In the genomic region with DNA sequence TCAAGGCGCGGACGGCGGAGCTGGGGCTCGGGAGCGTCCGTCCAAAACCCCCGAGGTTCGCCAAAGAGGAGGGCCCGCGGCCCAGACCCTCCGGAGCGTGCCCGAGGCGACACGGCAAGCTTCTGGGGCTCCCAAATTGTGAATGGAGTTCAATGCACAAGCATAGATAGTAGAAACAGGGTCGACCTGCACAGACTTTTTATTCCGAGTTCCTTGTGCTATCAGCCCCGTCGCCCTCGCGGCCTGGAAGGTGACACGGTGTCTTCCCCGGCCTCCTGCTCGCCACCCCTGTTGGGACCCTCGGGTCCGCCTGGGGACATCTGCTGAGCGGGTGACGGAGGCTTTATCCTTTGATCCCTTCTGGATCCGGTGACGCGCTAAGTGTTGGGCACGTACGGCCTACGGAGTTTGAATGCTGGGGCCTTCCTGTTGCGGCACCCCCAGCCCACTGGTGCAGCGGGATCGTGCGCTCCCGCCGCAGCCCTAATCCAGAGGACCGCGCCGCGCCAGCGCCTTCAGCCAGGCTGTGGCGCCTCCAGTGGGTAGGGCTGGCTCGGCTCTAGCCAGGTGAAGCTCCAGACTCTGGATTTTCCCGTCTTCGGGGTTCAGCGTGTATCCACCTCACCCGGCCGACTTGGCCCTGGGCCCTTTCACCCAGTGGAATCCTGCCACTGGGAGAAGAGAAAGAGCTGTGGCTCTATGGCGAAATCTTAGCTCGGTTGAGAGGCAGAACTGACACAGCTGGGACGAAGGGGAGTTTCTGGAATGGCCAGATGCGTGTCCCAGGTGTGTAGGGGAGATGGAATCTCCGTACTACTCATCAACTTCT, we compare ENCODE assay signal across 13 cellular contexts. TPM values are rescaled to one million over a fixed set of nuclear protein-coding genes. Genes with fewer than 3 reads are reported as not detected.
DNase-seq lines count a peak whose midpoint lies in the region; ATAC-seq, FAIRE-seq and TF ChIP-seq lines count a peak whose summit lies in the region.
"Had no signal": no experiment of that assay in that cellular context is flagged by ENCODE, and none has a peak within 500 bp of the region (broad histone marks: within the 10 kb centered on the region; RNA-seq: fewer than 3 reads in every experiment).

No MANE protein-coding gene starts in this region.

- in situ Hi-C loops in mammary epithelial cell (cut with MboI; ENCODE audit: low sequenced_read_pairs in 2 of 2): no loop called here

- no TSS peak for BruUV-seq in mammary epithelial cell (replicated peaks; lab: Mats Ljungman, UMichigan)

- no peak overlapping the region for H3K27ac Mint-ChIP-seq in activated CD8-positive, alpha-beta memory T cell treated with anti-CD3 and anti-CD28 coated beads, Interleukin-2, amount 10 ng/mL, durations not matched to agents 7 days and 5 days
- no peak overlapping the region for H3K27ac Mint-ChIP-seq in stimulated activated effector memory CD8-positive, alpha-beta T cell treated with anti-CD3 and anti-CD28 coated beads, Interleukin-12 subunit alpha, Interleukin-12 subunit beta, amount 100 ng/mL, for 72 hours

- H3K27me3 ChIP-seq in mammary epithelial cell (ENCODE audit: insufficient read depth, low read length) (peaks cover 21% of the 10 kb centered on the region), keratinocyte (ENCODE audit: control insufficient read depth, extremely low read depth, insufficient read depth, low read length) (peaks cover 47% of the 10 kb centered on the region)

- H3K36me3 ChIP-seq in mammary epithelial cell (ENCODE audit: insufficient read depth, low read length) (no peaks in the 10 kb centered on the region), keratinocyte (ENCODE audit: control insufficient read depth in 2 of 2, extremely low read depth in 1 of 2, insufficient read depth in 2 of 2, low read length in 2 of 2) (no peaks in the 10 kb centered on the region)

- peaks cover 76% of the 10 kb centered on the region for H3K27me3 Mint-ChIP-seq in activated CD8-positive, alpha-beta memory T cell treated with anti-CD3 and anti-CD28 coated beads, Interleukin-2, amount 10 ng/mL, durations not matched to agents 7 days and 5 days

- peaks cover 9% of the 10 kb centered on the region for H3K4me1 Mint-ChIP-seq in activated CD8-positive, alpha-beta memory T cell treated with anti-CD3 and anti-CD28 coated beads, Interleukin-2, amount 10 ng/mL, durations not matched to agents 7 days and 5 days
- H3K4me1 Mint-ChIP-seq in stimulated activated effector memory CD8-positive, alpha-beta T cell treated with anti-CD3 and anti-CD28 coated beads, Interleukin-12 subunit alpha, Interleukin-12 subunit beta, amount 100 ng/mL, for 72 hours: peaks cover 5% of the 10 kb centered on the region

- TF ChIP-seq CTCF in mammary epithelial cell (conservative IDR thresholded peaks at IDR 0.05 in 1 of 2, IDR thresholded peaks at IDR 0.05 in 1 of 2; ENCODE audit: extremely low read depth in 1 of 2, insufficient read depth in 1 of 2, low read depth in 1 of 2, low read length in 2 of 2) (no peak), keratinocyte (optimal IDR thresholded peaks at IDR 0.05 in 1 of 3, IDR thresholded peaks at IDR 0.05 in 1 of 3, conservative IDR thresholded peaks at IDR 0.05 in 1 of 3; ENCODE audit: extremely low read depth in 1 of 3, insufficient read depth in 2 of 3, low read length in 3 of 3) (peak in 2 of 3 experiments; percentile 14 to 25)

- H3K9me3 ChIP-seq in mammary epithelial cell (replicated peaks; ENCODE audit: insufficient read depth, low read length) (no peaks in the 10 kb centered on the region), keratinocyte (ENCODE audit: control insufficient read depth, low read depth, low read length) (no peaks in the 10 kb centered on the region)

- ATAC-seq in activated CD8-positive, alpha-beta memory T cell treated with anti-CD3 and anti-CD28 coated beads, Interleukin-2, amount 10 ng/mL, durations not matched to agents 7 days and 5 days: no peak
- no peak for ATAC-seq in stimulated activated effector memory CD8-positive, alpha-beta T cell treated with anti-CD3 and anti-CD28 coated beads, Interleukin-12 subunit alpha, Interleukin-12 subunit beta, amount 100 ng/mL, for 72 hours
- no peak for ATAC-seq in HG03139 (IDR thresholded peaks at IDR 0.05; ENCODE audit: unreplicated experiment)

- dilution Hi-C loops in mammary epithelial cell (cut with HindIII; ENCODE audit: low sequenced_read_pairs): no loop called here
- dilution Hi-C loops in keratinocyte (cut with MboI; ENCODE audit: extremely low pct_ligation_motif_present, low sequenced_read_pairs): no loop called here

- DNase-seq in activated CD8-positive, alpha-beta memory T cell treated with anti-CD3 and anti-CD28 coated beads for 24 hours: peak; percentile 62
- no peak for DNase-seq in activated CD8-positive, alpha-beta memory T cell treated with anti-CD3 and anti-CD28 coated beads, Interleukin-2, amount 10 ng/mL, durations not matched to agents 7 days and 5 days
- DNase-seq in mammary epithelial cell (no peak), keratinocyte (ENCODE audit: low read depth, low spot score) (no peak), LoVo (ENCODE audit: low spot score) (no peak), putamen (ENCODE audit: low spot score) (no peak)
- DNase-seq in stimulated activated effector memory CD8-positive, alpha-beta T cell treated with anti-CD3 and anti-CD28 coated beads, Interleukin-12 subunit alpha, Interleukin-12 subunit beta, amount 100 ng/mL, for 72 hours (ENCODE audit: low spot score in 2 of 2): no peak
- DNase-seq: activated CD4-positive, alpha-beta T cell treated with anti-CD3 and anti-CD28 coated beads, Interleukin-2, amount 50 U/mL, for 1 hour; NCI-H2171 treated with DMSO at 0.1 percent for 48 hours had no signal

- H3K4me3 ChIP-seq in mammary epithelial cell (replicated peaks in 1 of 3; ENCODE audit: insufficient read depth in 1 of 3, low read depth in 2 of 3, low read length in 3 of 3) (peak overlapping the region in 1 of 3 experiments; percentile 20), keratinocyte (ENCODE audit: control insufficient read depth in 2 of 3, extremely low read depth in 1 of 3, insufficient read depth in 2 of 3, low read depth in 1 of 3, low read length in 3 of 3) (no peak overlapping the region)

- no peaks in the 10 kb centered on the region for H3K79me2 ChIP-seq in mammary epithelial cell (ENCODE audit: insufficient read depth, low read length)
- no peaks in the 10 kb centered on the region for H3K79me2 ChIP-seq in keratinocyte (ENCODE audit: control insufficient read depth, insufficient read depth, low read length)

- FAIRE-seq in keratinocyte (lab: Jason Lieb, UNC): no peak

- H3K4me1 ChIP-seq in mammary epithelial cell (ENCODE audit: insufficient read depth, low read length) (no peaks in the 10 kb centered on the region), keratinocyte (ENCODE audit: control insufficient read depth, extremely low read depth, insufficient read depth, low read length) (no peaks in the 10 kb centered on the region)

- WGBS in mammary epithelial cell (ENCODE audit: low coverage, missing lambda C conversion rate): 30% methylated on average over 40 of the region's 58 CpGs

- H3K9ac ChIP-seq in mammary epithelial cell (ENCODE audit: insufficient read depth, low read length) (no peak overlapping the region), keratinocyte (ENCODE audit: control insufficient read depth, extremely low read depth, insufficient read depth, low read length) (no peak overlapping the region)

- intact Hi-C loops in mammary epithelial cell (cut with micrococcal nuclease): no loop called here

- H3K36me3 Mint-ChIP-seq in activated CD8-positive, alpha-beta memory T cell treated with anti-CD3 and anti-CD28 coated beads, Interleukin-2, amount 10 ng/mL, durations not matched to agents 7 days and 5 days: no peaks in the 10 kb centered on the region
- H3K36me3 Mint-ChIP-seq in stimulated activated effector memory CD8-positive, alpha-beta T cell treated with anti-CD3 and anti-CD28 coated beads, Interleukin-12 subunit alpha, Interleukin-12 subunit beta, amount 100 ng/mL, for 72 hours: no peaks in the 10 kb centered on the region

- CTCF ChIA-PET in activated CD8-positive, alpha-beta memory T cell treated with anti-CD3 and anti-CD28 coated beads, Interleukin-2, amount 10 ng/mL, durations not matched to agents 7 days and 5 days (lab: Charles Lee): no interaction called here
- CTCF ChIA-PET in mammary epithelial cell (lab: Charles Lee; ENCODE audit: low non-redundant PET): no interaction called here

- no peaks in the 10 kb centered on the region for H3K9me3 Mint-ChIP-seq in activated CD8-positive, alpha-beta memory T cell treated with anti-CD3 and anti-CD28 coated beads, Interleukin-2, amount 10 ng/mL, durations not matched to agents 7 days and 5 days (ENCODE audit: low read depth)
- H3K9me3 Mint-ChIP-seq in stimulated activated effector memory CD8-positive, alpha-beta T cell treated with anti-CD3 and anti-CD28 coated beads, Interleukin-12 subunit alpha, Interleukin-12 subunit beta, amount 100 ng/mL, for 72 hours: no peaks in the 10 kb centered on the region

- no peaks in the 10 kb centered on the region for H3K9me1 ChIP-seq in keratinocyte (ENCODE audit: control insufficient read depth, extremely low read depth, insufficient read depth, low read length)

- H4K20me1 ChIP-seq in mammary epithelial cell (ENCODE audit: insufficient read depth, low read length): no peaks in the 10 kb centered on the region
- H4K20me1 ChIP-seq in keratinocyte (ENCODE audit: control insufficient read depth, extremely low read depth, insufficient read depth, low read length): no peaks in the 10 kb centered on the region

- H3K4me3 Mint-ChIP-seq in activated CD8-positive, alpha-beta memory T cell treated with anti-CD3 and anti-CD28 coated beads, Interleukin-2, amount 10 ng/mL, durations not matched to agents 7 days and 5 days: no peak overlapping the region
- H3K4me3 Mint-ChIP-seq in stimulated activated effector memory CD8-positive, alpha-beta T cell treated with anti-CD3 and anti-CD28 coated beads, Interleukin-12 subunit alpha, Interleukin-12 subunit beta, amount 100 ng/mL, for 72 hours: peak overlapping the region; percentile 50

- H2AFZ ChIP-seq in mammary epithelial cell (ENCODE audit: low read depth, low read length) (peak overlapping the region; percentile 48), keratinocyte (ENCODE audit: control insufficient read depth, low read length) (no peak overlapping the region)

- peak overlapping the region; percentile 73 for H3K4me2 ChIP-seq in mammary epithelial cell (ENCODE audit: insufficient read depth, low read depth, low read length)
- peak overlapping the region; percentile 37 for H3K4me2 ChIP-seq in keratinocyte (ENCODE audit: control insufficient read depth, extremely low read depth, insufficient read depth, low read depth, low read length)

- no peak overlapping the region for H3K27ac ChIP-seq in mammary epithelial cell (ENCODE audit: insufficient read depth, low read depth, low read length)
- no peak overlapping the region for H3K27ac ChIP-seq in keratinocyte (ENCODE audit: control insufficient read depth, insufficient read depth, low read length)

RNA-seq across cellular contexts. Expression of a gene that starts 17.0 kb away (rescaled TPM):
- total RNA-seq in activated CD8-positive, alpha-beta memory T cell treated with anti-CD3 and anti-CD28 coated beads, Interleukin-2, amount 10 ng/mL, durations not matched to agents 7 days and 5 days: under 1 TPM in 1 of 2 experiments, not detected in 1; 0.28 TPM
- total RNA-seq in mammary epithelial cell: 10 to 100 TPM in 1 of 2 donors, 1 to 10 TPM in 1; 5.2 to 18.6 TPM
- polyA plus RNA-seq in mammary epithelial cell (9.3 TPM), keratinocyte (0.10 to 0.29 TPM (median 0.28 TPM) in 3 replicates)
- polyA minus RNA-seq in mammary epithelial cell (6.0 TPM), keratinocyte (0.03 to 0.36 TPM (median 0.13 TPM) in 3 replicates)
- polyA plus RNA-seq in keratinocyte (2011; ENCODE audit: low read depth): not detected
- polyA plus RNA-seq in keratinocyte (2011; cell fraction: cytosol; rRNA removed): 0.07 and 0.10 TPM in 2 replicates
- 0.47 and 0.53 TPM in 2 replicates for polyA plus RNA-seq in keratinocyte (2011; cell fraction: nucleus; rRNA removed)
- polyA plus RNA-seq in keratinocyte (2012; ENCODE audit: low replicate concordance): 0.16 and 0.36 TPM in 2 replicates
- not detected for polyA minus RNA-seq in keratinocyte (2011; cell fraction: cytosol; rRNA and poly(A)+ RNA removed)
- 0.63 and 1.0 TPM in 2 replicates for polyA minus RNA-seq in keratinocyte (2011; cell fraction: nucleus; rRNA and poly(A)+ RNA removed)
- total RNA-seq: G401 had no signal

RNA-seq across cellular contexts. Expression of a gene that starts 38.8 kb away (rescaled TPM):
- 10 to 100 TPM; 48.9 to 51.2 TPM for total RNA-seq in activated CD8-positive, alpha-beta memory T cell treated with anti-CD3 and anti-CD28 coated beads, Interleukin-2, amount 10 ng/mL, durations not matched to agents 7 days and 5 days
- total RNA-seq in mammary epithelial cell: under 1 TPM in 1 of 2 donors, not detected in 1; 0.71 TPM
- 0.16 TPM for polyA plus RNA-seq in mammary epithelial cell
- 6.0 TPM for polyA minus RNA-seq in mammary epithelial cell
- 0.03 to 0.04 TPM in 2 of 3 replicates, not detected in the other for polyA plus RNA-seq in keratinocyte
- polyA plus RNA-seq in keratinocyte (2011; ENCODE audit: low read depth): not detected
- polyA plus RNA-seq in keratinocyte (2011; cell fraction: cytosol; rRNA removed): 0.02 and 0.10 TPM in 2 replicates
- polyA plus RNA-seq in keratinocyte (2011; cell fraction: nucleus; rRNA removed): 0.09 and 0.12 TPM in 2 replicates
- polyA plus RNA-seq in keratinocyte (2012; ENCODE audit: low replicate concordance): not detected in 2 replicates
- polyA minus RNA-seq in keratinocyte: 0.13 to 0.20 TPM in 2 of 3 replicates, not detected in the other
- not detected for polyA minus RNA-seq in keratinocyte (2011; cell fraction: cytosol; rRNA and poly(A)+ RNA removed)
- polyA minus RNA-seq in keratinocyte (2011; cell fraction: nucleus; rRNA and poly(A)+ RNA removed): not detected in 2 replicates
- total RNA-seq: glomerular endothelial cell, pulmonary artery endothelial cell had no signal

Comparison
In these comparisons a context has a peak if more than half of its experiments do, and no peak if none do; other contexts are left out.
1. CTCF ChIP-seq: peak in keratinocyte (2 of 3); none in mammary epithelial cell (0 of 2).
2. RNA of a gene that starts 17.0 kb away (total RNA-seq): 5.2 to 18.6 TPM in mammary epithelial cell; 0.28 TPM in activated CD8-positive, alpha-beta memory T cell treated with anti-CD3 and anti-CD28 coated beads, Interleukin-2, amount 10 ng/mL, durations not matched to agents 7 days and 5 days; every median in the first group is over 4 times any median in the second.
3. RNA of a gene that starts 38.8 kb away (total RNA-seq): 48.9 to 51.2 TPM in activated CD8-positive, alpha-beta memory T cell treated with anti-CD3 and anti-CD28 coated beads, Interleukin-2, amount 10 ng/mL, durations not matched to agents 7 days and 5 days; 0.71 TPM in mammary epithelial cell; every median in the first group is over 10 times any median in the second.